Comparison of ENCODE assay signal across 1 cellular context in genomic region chr10:17023386-17024298, GRCh38.
A peak's percentile ranks its signal among the peaks of the same experiment; 100 is the strongest.
TF ChIP-seq lines count a peak whose summit lies in the region.

No MANE protein-coding gene starts in this region.

TF ChIP-seq in K562, 482 proteins besides CTCF, POLR2A, EP300 and RAD21 (continued from another document and continues in another):
- TF ChIP-seq THAP12 (CRISPR knock-in tag; IDR thresholded peaks at IDR 0.05): no peak
- no peak for TF ChIP-seq HCFC1 (IDR thresholded peaks at IDR 0.05; ENCODE audit: low read depth, low read length)
- no peak for TF ChIP-seq PREB (CRISPR knock-in tag; IDR thresholded peaks at IDR 0.05)
- no peak for TF ChIP-seq NCOA1 (IDR thresholded peaks at IDR 0.05; ENCODE audit: low read depth)
- TF ChIP-seq RBBP5 (IDR thresholded peaks at IDR 0.05; ENCODE audit: borderline replicate concordance, insufficient read depth, low read length, poor library complexity, severe bottlenecking): no peak
- no peak for TF ChIP-seq PCBP1 (IDR thresholded peaks at IDR 0.05; ENCODE audit: low read depth, low read length, poor library complexity, severe bottlenecking)
- no peak for TF ChIP-seq KHSRP (IDR thresholded peaks at IDR 0.05)
- TF ChIP-seq ZNF398 (CRISPR knock-in tag; IDR thresholded peaks at IDR 0.05): no peak
- no peak for TF ChIP-seq ZNF764 (CRISPR knock-in tag; IDR thresholded peaks at IDR 0.05; ENCODE audit: low read depth)
- no peak for TF ChIP-seq E2F5 (CRISPR knock-in tag; IDR thresholded peaks at IDR 0.05)
- no peak for TF ChIP-seq BRF1 (IDR thresholded peaks at IDR 0.05; ENCODE audit: borderline replicate concordance, extremely low read depth, insufficient read length)
- TF ChIP-seq USF1 (CRISPR knock-in tag; IDR thresholded peaks at IDR 0.05): no peak
- no peak for TF ChIP-seq MAZ (CRISPR knock-in tag; conservative IDR thresholded peaks at IDR 0.05 in 1 of 2, IDR thresholded peaks at IDR 0.05 in 1 of 2)
- no peak for TF ChIP-seq PBX2 (CRISPR knock-in tag; IDR thresholded peaks at IDR 0.05; ENCODE audit: low read depth)
- TF ChIP-seq PBX2 (tag; conservative IDR thresholded peaks at IDR 0.05; ENCODE audit: low read depth): peak; percentile 24; the same call in 1 of the 2 replicates
- no peak for TF ChIP-seq CTBP1 (IDR thresholded peaks at IDR 0.05; ENCODE audit: borderline replicate concordance)
- TF ChIP-seq FUS (optimal IDR thresholded peaks at IDR 0.05; ENCODE audit: low read depth, low read length): no peak
- no peak for TF ChIP-seq ZBTB43 (CRISPR knock-in tag; IDR thresholded peaks at IDR 0.05)
- TF ChIP-seq MEIS2 (IDR thresholded peaks at IDR 0.05; ENCODE audit: partially characterized antibody): peak; percentile 65
- no peak for TF ChIP-seq ZNF197 (CRISPR knock-in tag; IDR thresholded peaks at IDR 0.05; ENCODE audit: low read depth)
- TF ChIP-seq PRPF4 (IDR thresholded peaks at IDR 0.05; ENCODE audit: insufficient read depth, low read depth, low read length, poor library complexity, severe bottlenecking): no peak
- no peak for TF ChIP-seq ARID3A (IDR thresholded peaks at IDR 0.05; ENCODE audit: borderline replicate concordance, low read depth, low read length)
- TF ChIP-seq OTX1 (CRISPR knock-in tag; IDR thresholded peaks at IDR 0.05): no peak
- peak; percentile 92 for TF ChIP-seq JUND (IDR thresholded peaks at IDR 0.05; ENCODE audit: borderline replicate concordance, low read depth, low read length)
- TF ChIP-seq JUND (tag; IDR thresholded peaks at IDR 0.05; ENCODE audit: borderline replicate concordance, low read depth, low read length): peak; percentile 87; the same call in 2 of the 3 replicates
- TF ChIP-seq HES1 (IDR thresholded peaks at IDR 0.05; ENCODE audit: low read depth): no peak
- no peak for TF ChIP-seq GTF2A2 (tag; IDR thresholded peaks at IDR 0.05)
- TF ChIP-seq SAFB2 (IDR thresholded peaks at IDR 0.05; ENCODE audit: borderline replicate concordance, low read depth, low read length, severe bottlenecking): no peak
- no peak for TF ChIP-seq FOXJ3 (CRISPR knock-in tag; IDR thresholded peaks at IDR 0.05)
- TF ChIP-seq DMBX1 (CRISPR knock-in tag; IDR thresholded peaks at IDR 0.05; ENCODE audit: borderline replicate concordance): no peak
- peak; percentile 20; the same call in 1 of the 2 replicates for TF ChIP-seq ZNF175 (CRISPR knock-in tag; IDR thresholded peaks at IDR 0.05; ENCODE audit: low read depth)
- TF ChIP-seq REST (CRISPR knock-in tag; IDR thresholded peaks at IDR 0.05; ENCODE audit: low read depth): no peak
- TF ChIP-seq MECOM (CRISPR knock-in tag; IDR thresholded peaks at IDR 0.05): no peak
- TF ChIP-seq TEAD2 (tag; IDR thresholded peaks at IDR 0.05): no peak
- TF ChIP-seq CBX5 (IDR thresholded peaks at IDR 0.05; ENCODE audit: borderline replicate concordance, low read depth): 0 out of 2 replicates have a peak, but pooled peaks have one; percentile 23
- no peak for TF ChIP-seq TCF15 (CRISPR knock-in tag; IDR thresholded peaks at IDR 0.05)
- no peak for TF ChIP-seq BACH1 (tag; IDR thresholded peaks at IDR 0.05)
- no peak for TF ChIP-seq STAT6 (CRISPR knock-in tag; IDR thresholded peaks at IDR 0.05)
- TF ChIP-seq ZKSCAN1 (IDR thresholded peaks at IDR 0.05; ENCODE audit: low read depth, low read length): no peak
- TF ChIP-seq HDGF (IDR thresholded peaks at IDR 0.05): no peak
- no peak for TF ChIP-seq KLF16 (IDR thresholded peaks at IDR 0.05)
